33 cellular contexts compared by ENCODE assay signal in genomic region chr15:56557415-56557814, GRCh38.
DNase-seq lines count a peak whose midpoint lies in the region; ATAC-seq, FAIRE-seq and TF ChIP-seq lines count a peak whose summit lies in the region.
"Had no signal": no experiment of that assay in that cellular context is flagged by ENCODE, and none has a peak within 500 bp of the region (broad histone marks: within the 10 kb centered on the region; RNA-seq: fewer than 3 reads in every experiment).

No MANE protein-coding gene starts in this region.

- no peaks in the 10 kb centered on the region for H3K9me2 ChIP-seq in PC-9 (ENCODE audit: insufficient read depth)

- H3K9me3 ChIP-seq in HepG2 (ENCODE audit: low read length) (peaks cover 18% of the 10 kb centered on the region), right lobe of liver (no peaks in the 10 kb centered on the region), A549 (peaks cover 9% of the 10 kb centered on the region; the same call in 1 of the 3 replicates), PC-9 (ENCODE audit: insufficient read depth, low read depth) (no peaks in the 10 kb centered on the region), K562 (replicated peaks; ENCODE audit: control insufficient read depth, insufficient read depth, low read depth, low read length) (no peaks in the 10 kb centered on the region)
- H3K9me3 ChIP-seq: BE2C, Caco-2 had no signal

- H3K4me2 ChIP-seq in HepG2 (ENCODE audit: low read depth, low read length) (no peak overlapping the region), A549 (no peak overlapping the region), PC-9 (no peak overlapping the region), K562 (ENCODE audit: insufficient read depth, low read length) (no peak overlapping the region)
- H3K4me2 ChIP-seq: BLaER1 had no signal

- no peak overlapping the region for H3K9ac ChIP-seq in HepG2 (ENCODE audit: insufficient read depth, low read depth, low read length)
- H3K9ac ChIP-seq in K562 (ENCODE audit: insufficient read depth in 1 of 2, low read depth in 2 of 2, low read length in 2 of 2), result no peak overlapping the region
- H3K9ac ChIP-seq: BLaER1; BLaER1 treated with 17β-estradiol and CSF1 and Interleukin-3, amounts not matched to agents 10 nM and 100 nM had no signal

- H3K27me3 ChIP-seq in HepG2 (ENCODE audit: control insufficient read depth in 1 of 2, insufficient read depth in 2 of 2, low read length in 2 of 2) (peaks cover 1 to 4% of the 10 kb centered on the region in 2 experiments; a peak in 1 of 5 replicates), right lobe of liver (no peaks in the 10 kb centered on the region), PC-9 (ENCODE audit: insufficient read depth, low read depth) (no peaks in the 10 kb centered on the region), K562 (ENCODE audit: control insufficient read depth in 2 of 2, insufficient read depth in 2 of 2, low read length in 2 of 2) (peaks cover 0 to 5% of the 10 kb centered on the region in 2 experiments; a peak in 1 of 5 replicates)
- H3K27me3 ChIP-seq: BE2C; BLaER1; BLaER1 treated with 17β-estradiol and CSF1 and Interleukin-3, amounts not matched to agents 10 nM and 100 nM had no signal

- intact Hi-C loops in HepG2 (cut with micrococcal nuclease; ENCODE audit: unreplicated experiment), result no loop called here
- intact Hi-C loops in right lobe of liver (cut with DNase I), result no loop called here
- intact Hi-C loops in PC-9 (cut with micrococcal nuclease; ENCODE audit: unreplicated experiment), result no loop called here
- intact Hi-C loops in K562 (cut with micrococcal nuclease), result no loop called here

- H3K4me1 ChIP-seq in HepG2 (ENCODE audit: insufficient read depth, low read length) (no peaks in the 10 kb centered on the region), right lobe of liver (no peaks in the 10 kb centered on the region), A549 (no peaks in the 10 kb centered on the region), PC-9 (replicated peaks; ENCODE audit: insufficient read depth) (no peaks in the 10 kb centered on the region), K562 (replicated peaks in 1 of 2; ENCODE audit: control insufficient read depth in 2 of 2, insufficient read depth in 2 of 2, low read length in 2 of 2) (no peaks in the 10 kb centered on the region)
- H3K4me1 ChIP-seq: BE2C, BLaER1, Caco-2 had no signal

- POLR2A ChIA-PET in HepG2 (lab: Yijun Ruan, JAX) (no interaction called here), A549 (lab: Yijun Ruan, JAX) (no interaction called here), PC-9 (lab: Charles Lee; ENCODE audit: unreplicated experiment) (no interaction called here), K562 (lab: Yijun Ruan, JAX) (interaction anchor here (0.6 kb wide), 1 partner anchor 983 kb away, joined by 3 read pairs; no protein-coding TSS in a partner anchor)

- H3F3A ChIP-seq in PC-9 (ENCODE audit: insufficient read depth, low read depth), result no peaks in the 10 kb centered on the region

- H4K20me1 ChIP-seq in HepG2 (ENCODE audit: insufficient read depth, low read length), result no peaks in the 10 kb centered on the region
- H4K20me1 ChIP-seq in PC-9 (ENCODE audit: insufficient read depth), result no peaks in the 10 kb centered on the region
- no peaks in the 10 kb centered on the region for H4K20me1 ChIP-seq in K562 (replicated peaks; ENCODE audit: control insufficient read depth, insufficient read depth, low read length)
- H4K20me1 ChIP-seq: BLaER1; BLaER1 treated with 17β-estradiol and CSF1 and Interleukin-3, amounts not matched to agents 10 nM and 100 nM had no signal

- H3K27ac ChIP-seq in HepG2 (ENCODE audit: extremely low read length, insufficient read depth, low read length), result no peak overlapping the region
- no peak overlapping the region for H3K27ac ChIP-seq in right lobe of liver
- H3K27ac ChIP-seq in A549, result no peak overlapping the region
- H3K27ac ChIP-seq in PC-9, result no peak overlapping the region
- H3K27ac ChIP-seq in K562 (ENCODE audit: extremely low read depth, low read depth, low read length), result no peak overlapping the region
- H3K27ac ChIP-seq: 22Rv1; BLaER1; BLaER1 treated with 17β-estradiol and CSF1 and Interleukin-3, amounts not matched to agents 10 nM and 100 nM; C4-2B had no signal

- no peak overlapping the region for H2AFZ ChIP-seq in HepG2 (ENCODE audit: low read length)
- H2AFZ ChIP-seq in PC-9, result 0 out of 2 replicates have a peak overlapping the region, but pooled peaks have one; percentile 5
- H2AFZ ChIP-seq in K562 (ENCODE audit: low read depth, low read length), result no peak overlapping the region

- TF ChIP-seq CTCF in HepG2 (CRISPR knock-in tag; IDR thresholded peaks at IDR 0.05) (no peak), right lobe of liver (IDR thresholded peaks at IDR 0.05) (no peak), A549 (IDR thresholded peaks at IDR 0.05) (no peak), PC-9 (conservative IDR thresholded peaks at IDR 0.05) (no peak), K562 (IDR thresholded peaks at IDR 0.05 in 2 of 3, conservative IDR thresholded peaks at IDR 0.05 in 1 of 3; ENCODE audit: insufficient read depth in 2 of 3, low read depth in 1 of 3, low read length in 3 of 3) (no peak)

- H3K79me2 ChIP-seq in HepG2 (ENCODE audit: insufficient read depth, low read length), result no peaks in the 10 kb centered on the region
- no peaks in the 10 kb centered on the region for H3K79me2 ChIP-seq in PC-9 (ENCODE audit: low read depth)
- H3K79me2 ChIP-seq in K562 (ENCODE audit: control insufficient read depth, insufficient read depth, low read length), result no peaks in the 10 kb centered on the region

- TF ChIP-seq RAD21 in HepG2 (CRISPR knock-in tag; IDR thresholded peaks at IDR 0.05) (no peak), A549 (conservative IDR thresholded peaks at IDR 0.05 in 1 of 2, IDR thresholded peaks at IDR 0.05 in 1 of 2) (no peak), K562 (CRISPR knock-in tag; conservative IDR thresholded peaks at IDR 0.05 in 1 of 2, IDR thresholded peaks at IDR 0.05 in 1 of 2) (no peak)

- ATAC-seq in HepG2 (no peak), right lobe of liver (no peak), A549 (no peak), K562 (no peak)
- ATAC-seq: CD8-positive, alpha-beta T cell had no signal

- no peak for TF ChIP-seq POLR2A in HepG2 (IDR thresholded peaks at IDR 0.05; ENCODE audit: insufficient read depth in 1 of 2, low read depth in 2 of 2, low read length in 2 of 2)
- no peak for TF ChIP-seq POLR2A in right lobe of liver (IDR thresholded peaks at IDR 0.05)
- TF ChIP-seq POLR2A in A549 (IDR thresholded peaks at IDR 0.05; ENCODE audit: low read length), result no peak
- TF ChIP-seq POLR2A in K562 (conservative IDR thresholded peaks at IDR 0.05), result no peak

- BruUV-seq in HepG2 (replicated peaks; lab: Mats Ljungman, UMichigan), result no TSS peak
- BruUV-seq in PC-9 (replicated peaks; lab: Mats Ljungman, UMichigan), result no TSS peak
- no TSS peak for BruUV-seq in K562 (replicated peaks; lab: Mats Ljungman, UMichigan)

- FAIRE-seq in HepG2 (lab: Jason Lieb, UNC), result no peak
- FAIRE-seq in A549 (lab: Jason Lieb, UNC), result peak; percentile 73
- no peak for FAIRE-seq in K562 (lab: Jason Lieb, UNC)
- FAIRE-seq: D721Med had no signal

- no peak overlapping the region for H3K4me3 ChIP-seq in HepG2 (replicated peaks in 1 of 3; ENCODE audit: insufficient read depth in 1 of 3, low read depth in 2 of 3, low read length in 3 of 3)
- no peak overlapping the region for H3K4me3 ChIP-seq in right lobe of liver
- H3K4me3 ChIP-seq in A549, result no peak overlapping the region
- H3K4me3 ChIP-seq in PC-9, result no peak overlapping the region
- H3K4me3 ChIP-seq in K562, result no peak overlapping the region
- H3K4me3 ChIP-seq: BLaER1; BLaER1 treated with 17β-estradiol and CSF1 and Interleukin-3, amounts not matched to agents 10 nM and 100 nM had no signal

- no peaks in the 10 kb centered on the region for H3K9me1 ChIP-seq in K562 (ENCODE audit: control insufficient read depth, insufficient read depth, low read length)

- DNase-seq in HepG2 (ENCODE audit: low spot score) (no peak), right lobe of liver (no peak), A549 (ENCODE audit: low read depth in 1 of 2, low spot score in 1 of 2) (no peak), PC-9 (no peak), K562 (ENCODE audit: extremely low read depth in 1 of 4, low spot score in 3 of 4) (no peak), retina (no peak), cortex of kidney (lab: John Stamatoyannopoulos, UW) (no peak)
- DNase-seq in stimulated activated naive CD4-positive, alpha-beta T cell treated with Interleukin-2 at 50 U/mL for 16 hours (lab: John Stamatoyannopoulos, UW), result no peak
- DNase-seq: 8988T; ACHN; AML-193; BE2C; C1 segment of cervical spinal cord; Caco-2; Calu3; CD4-positive, alpha-beta memory T cell; CD4-positive, alpha-beta T cell; CD4-positive, CD25-positive, alpha-beta regulatory T cell; CD8-positive, alpha-beta memory T cell; CD8-positive, alpha-beta T cell; COR-L47; DMS 273 treated with DMSO at 0.1 percent for 48 hours; DMS153; DMS53; DMS79; DMS79 treated with DMSO at 0.1 percent for 48 hours; DND-41; EL had no signal

- H3K36me3 ChIP-seq in HepG2 (replicated peaks in 1 of 2; ENCODE audit: control insufficient read depth in 1 of 2, insufficient read depth in 2 of 2, low read length in 2 of 2) (no peaks in the 10 kb centered on the region), right lobe of liver (no peaks in the 10 kb centered on the region), PC-9 (ENCODE audit: low read depth) (no peaks in the 10 kb centered on the region), K562 (ENCODE audit: control insufficient read depth, insufficient read depth, low read length) (no peaks in the 10 kb centered on the region)
- H3K36me3 ChIP-seq: BE2C; BLaER1; BLaER1 treated with 17β-estradiol and CSF1 and Interleukin-3, amounts not matched to agents 10 nM and 100 nM had no signal

- TF ChIP-seq EP300 in HepG2 (IDR thresholded peaks at IDR 0.05; ENCODE audit: low read depth in 2 of 2, low read length in 2 of 2), result no peak
- TF ChIP-seq EP300 in HepG2 (CRISPR knock-in tag; IDR thresholded peaks at IDR 0.05; ENCODE audit: borderline replicate concordance), result no peak
- TF ChIP-seq EP300 in A549 (IDR thresholded peaks at IDR 0.05), result no peak
- no peak for TF ChIP-seq EP300 in K562 (IDR thresholded peaks at IDR 0.05; ENCODE audit: low read length)

- in situ Hi-C loops in HepG2 (cut with HindIII; ENCODE audit: extremely low pct_ligation_motif_present, low pct_unique_long_range_greater_than_20kb), result no loop called here
- in situ Hi-C loops in K562 (cut with MboI), result no loop called here

- CTCF ChIA-PET in HepG2 (lab: Yijun Ruan, JAX; ENCODE audit: low intra/inter-chr PET ratio, low total read pairs) (no interaction called here), A549 (lab: Yijun Ruan, JAX) (no interaction called here), PC-9 (lab: Charles Lee) (no interaction called here), K562 (lab: Yijun Ruan, JAX; ENCODE audit: low intra/inter-chr PET ratio) (no interaction called here)

TF ChIP-seq in HepG2, 621 proteins besides CTCF, POLR2A, EP300 and RAD21 (continues in another document):
- no peak for TF ChIP-seq CREB1 (IDR thresholded peaks at IDR 0.05)
- TF ChIP-seq CREB1 (CRISPR knock-in tag; IDR thresholded peaks at IDR 0.05), result no peak

TF ChIP-seq in A549, 52 proteins besides CTCF, POLR2A, EP300 and RAD21 (continues in another document):
- TF ChIP-seq KDM1A (IDR thresholded peaks at IDR 0.05; ENCODE audit: low read depth), result no peak
- TF ChIP-seq JUN (IDR thresholded peaks at IDR 0.05), result no peak
- no peak for TF ChIP-seq HOXB5 (CRISPR knock-in tag; IDR thresholded peaks at IDR 0.05)

Comparison
In these comparisons a context has a peak if more than half of its experiments do, and no peak if none do; other contexts are left out.
1. Of the 241 proteins assayed by ChIP-seq in both HepG2 and K562: peak only in HepG2: none; only in K562: TFE3; in both: RAD51; in neither: 239.